In the genomic region with DNA sequence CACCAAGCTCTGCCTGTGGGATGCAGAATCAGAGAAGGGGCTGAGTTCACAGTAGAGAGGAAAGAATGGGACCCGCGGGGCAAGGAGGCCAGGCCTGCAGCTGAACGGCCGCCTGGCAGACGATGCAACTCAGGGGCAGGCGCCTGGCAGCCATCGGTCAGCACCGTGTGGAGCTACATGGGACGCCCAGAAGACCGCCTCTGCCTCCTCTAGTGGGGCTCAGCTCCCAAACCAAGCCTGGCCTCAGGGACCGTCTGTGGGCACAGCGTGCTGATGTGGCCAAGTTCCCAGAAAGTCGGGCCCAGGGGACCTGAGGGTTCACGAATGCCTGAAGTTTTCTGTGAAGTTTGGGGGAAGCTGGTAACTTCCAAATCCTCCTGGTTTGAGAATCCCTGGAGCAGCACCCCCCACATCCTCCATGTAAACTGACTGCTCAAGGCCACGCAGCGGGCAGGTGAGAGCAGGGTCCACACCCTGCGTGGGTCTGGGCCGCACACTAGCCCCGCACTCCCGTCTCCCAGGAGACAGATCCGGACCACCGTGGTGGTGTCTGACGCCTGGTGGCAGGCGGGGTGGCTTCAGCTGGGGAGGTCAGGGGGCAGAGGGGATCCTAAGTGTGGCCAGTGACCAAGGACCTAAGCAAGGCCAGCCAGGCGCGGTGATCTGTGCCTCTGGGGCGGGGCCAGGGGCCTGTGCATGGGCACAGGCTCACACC, we compare ENCODE assay signal across 14 cellular contexts.
"Had no signal": no experiment of that assay in that cellular context is flagged by ENCODE, and none has a peak within 500 bp of the region (broad histone marks: within the 10 kb centered on the region; RNA-seq: fewer than 3 reads in every experiment).

No MANE protein-coding gene starts in this region.

- H3K4me3 ChIP-seq: dorsolateral prefrontal cortex, esophagus muscularis mucosa, SJSA1, testis had no signal

- FAIRE-seq: endometrium had no signal

- H3K4me1 Mint-ChIP-seq: activated CD4-positive, alpha-beta T cell treated with anti-CD3 and anti-CD28 coated beads, Interleukin-2, amount 10 ng/mL, durations not matched to agents 7 days and 5 days; activated naive CD4-positive, alpha-beta T cell treated with anti-CD3 and anti-CD28 coated beads, Interleukin-2, amount 50 U/mL, for 24 hours; brain; naive B cell; stimulated activated naive CD8-positive, alpha-beta T cell treated with anti-CD3 and anti-CD28 coated beads, Interleukin-15, amount 100 ng/mL, for 72 hours had no signal

- H3K27me3 Mint-ChIP-seq: activated CD4-positive, alpha-beta T cell treated with anti-CD3 and anti-CD28 coated beads, Interleukin-2, amount 10 ng/mL, durations not matched to agents 7 days and 5 days; activated naive CD4-positive, alpha-beta T cell treated with anti-CD3 and anti-CD28 coated beads, Interleukin-2, amount 50 U/mL, for 24 hours; stimulated activated naive CD8-positive, alpha-beta T cell treated with anti-CD3 and anti-CD28 coated beads, Interleukin-15, amount 100 ng/mL, for 72 hours had no signal

- H3K27ac ChIP-seq: esophagus muscularis mucosa, SJSA1, testis, WERI-Rb-1 had no signal

- H3K9me3 ChIP-seq: esophagus muscularis mucosa, SJSA1, testis had no signal

- ATAC-seq: stimulated activated naive CD8-positive, alpha-beta T cell treated with anti-CD3 and anti-CD28 coated beads, Interleukin-15, amount 100 ng/mL, for 72 hours had no signal

- H3K36me3 Mint-ChIP-seq: activated naive CD4-positive, alpha-beta T cell treated with anti-CD3 and anti-CD28 coated beads, Interleukin-2, amount 50 U/mL, for 24 hours; brain; naive B cell had no signal

- H3K36me3 ChIP-seq: esophagus muscularis mucosa, WERI-Rb-1 had no signal

- H3K27ac Mint-ChIP-seq: activated CD4-positive, alpha-beta T cell treated with anti-CD3 and anti-CD28 coated beads, Interleukin-2, amount 10 ng/mL, durations not matched to agents 7 days and 5 days; activated naive CD4-positive, alpha-beta T cell treated with anti-CD3 and anti-CD28 coated beads, Interleukin-2, amount 50 U/mL, for 24 hours; activated T-helper 2 cell treated with anti-CD3 and anti-CD28 coated beads, Interferon-gamma antibody, Interleukin-2, Interleukin-4, amounts not matched to agents 10 μg/mL and 5 μg/mL and 100 μg/mL, durations not matched to agents 14 hours and 24 hours and 36 hours; stimulated activated naive CD8-positive, alpha-beta T cell treated with anti-CD3 and anti-CD28 coated beads, Interleukin-15, amount 100 ng/mL, for 72 hours had no signal

- DNase-seq: activated CD4-positive, alpha-beta T cell treated with anti-CD3 and anti-CD28 coated beads, Interleukin-2, amount 10 ng/mL, durations not matched to agents 7 days and 5 days; amygdala; naive B cell; stimulated activated CD4-positive, alpha-beta T cell treated with anti-CD3 and anti-CD28 coated beads, Interleukin-4, amount 100 ng/mL, for 4 hours; stimulated activated naive CD8-positive, alpha-beta T cell treated with anti-CD3 and anti-CD28 coated beads, Interleukin-15, amount 100 ng/mL, for 72 hours; testis; WERI-Rb-1 had no signal

- H3K4me3 Mint-ChIP-seq: activated CD4-positive, alpha-beta T cell treated with anti-CD3 and anti-CD28 coated beads, Interleukin-2, amount 10 ng/mL, durations not matched to agents 7 days and 5 days; activated naive CD4-positive, alpha-beta T cell treated with anti-CD3 and anti-CD28 coated beads, Interleukin-2, amount 50 U/mL, for 24 hours; brain; stimulated activated naive CD8-positive, alpha-beta T cell treated with anti-CD3 and anti-CD28 coated beads, Interleukin-15, amount 100 ng/mL, for 72 hours had no signal

- H3K9me3 Mint-ChIP-seq: activated CD4-positive, alpha-beta T cell treated with anti-CD3 and anti-CD28 coated beads, Interleukin-2, amount 10 ng/mL, durations not matched to agents 7 days and 5 days; activated naive CD4-positive, alpha-beta T cell treated with anti-CD3 and anti-CD28 coated beads, Interleukin-2, amount 50 U/mL, for 24 hours; activated T-helper 2 cell treated with anti-CD3 and anti-CD28 coated beads, Interferon-gamma antibody, Interleukin-2, Interleukin-4, amounts not matched to agents 10 μg/mL and 5 μg/mL and 100 μg/mL, durations not matched to agents 14 hours and 24 hours and 36 hours; stimulated activated naive CD8-positive, alpha-beta T cell treated with anti-CD3 and anti-CD28 coated beads, Interleukin-15, amount 100 ng/mL, for 72 hours had no signal

- H3K4me1 ChIP-seq: esophagus muscularis mucosa, SJSA1, testis had no signal

- H3K27me3 ChIP-seq: dorsolateral prefrontal cortex, SJSA1, testis had no signal
